8 cellular contexts compared by ENCODE assay signal in genomic region chr9:136399176-136400037, GRCh38. TPM values are rescaled to one million over a fixed set of nuclear protein-coding genes. Genes with fewer than 3 reads are reported as not detected.
DNase-seq lines count a peak whose midpoint lies in the region; ATAC-seq, FAIRE-seq and TF ChIP-seq lines count a peak whose summit lies in the region.

No MANE protein-coding gene starts in this region.

- CTCF ChIA-PET in activated CD4-positive, alpha-beta T cell treated with anti-CD3 and anti-CD28 coated beads, Interleukin-2, amount 10 ng/mL, durations not matched to agents 7 days and 5 days (lab: Charles Lee) = interaction anchor here (0.6 to 7.1 kb wide), 6 partner anchors 10 to 260 kb away, joined by 3 to 40 read pairs (median 5); partner anchors contain the start of gene DNLZ
- CTCF ChIA-PET in endothelial cell of umbilical vein (lab: Charles Lee) = interaction anchor here (1.0 to 2.9 kb wide), 4 partner anchors 10 to 232 kb away, joined by 3 to 8 read pairs (median 5); partner anchors contain the start of genes ENTR1 and PMPCA
- CTCF ChIA-PET in naive thymus-derived CD4-positive, alpha-beta T cell (lab: Charles Lee) = interaction anchor here (0.5 to 2.5 kb wide), 2 partner anchors 10 to 18 kb away, joined by 8 to 12 read pairs; partner anchors contain the start of genes ENTR1 and PMPCA

- intact Hi-C loops in Right ventricle myocardium inferior (cut with DNase I) = loop anchor here (1.0 to 5.0 kb wide), 3 partner anchors 60 to 157 kb away; no protein-coding TSS in a partner anchor
- intact Hi-C loops in endothelial cell of umbilical vein (cut with micrococcal nuclease) = loop anchor here (1.0 kb wide), 4 partner anchors 11 to 87 kb away; partner anchors contain the start of genes DNLZ, ENTR1 and PMPCA
- intact Hi-C loops in naive thymus-derived CD4-positive, alpha-beta T cell (cut with micrococcal nuclease) = loop anchor here (1.0 to 10.0 kb wide), 13 partner anchors 11 to 492 kb away; partner anchors contain the start of genes DNLZ (in 2 of the 2), ENTR1 (in 2 of the 2), PMPCA (in 2 of the 2) and CAMSAP1 (in 1 of the 2)
- intact Hi-C loops in vagina (cut with DNase I) = loop anchor here (10.0 kb wide), 1 partner anchor 85 kb away; no protein-coding TSS in a partner anchor

- no peaks in the 10 kb centered on the region for H3K27me3 Mint-ChIP-seq in activated CD4-positive, alpha-beta T cell treated with anti-CD3 and anti-CD28 coated beads, Interleukin-2, amount 10 ng/mL, durations not matched to agents 7 days and 5 days
- H3K27me3 Mint-ChIP-seq in naive thymus-derived CD4-positive, alpha-beta T cell = no peaks in the 10 kb centered on the region

- H3K27ac ChIP-seq in cardiac muscle cell = no peak overlapping the region
- H3K27ac ChIP-seq in endothelial cell of umbilical vein (ENCODE audit: insufficient read depth, low read depth, low read length) = peak overlapping the region; percentile 27
- peak overlapping the region; percentile 60 for H3K27ac ChIP-seq in naive thymus-derived CD4-positive, alpha-beta T cell (ENCODE audit: low read depth, low read length)
- H3K27ac ChIP-seq in vagina = peak overlapping the region; percentile 31

- H3K79me2 ChIP-seq in endothelial cell of umbilical vein (ENCODE audit: control insufficient read depth, insufficient read depth, low read length) = peaks cover 22% of the 10 kb centered on the region

- no peaks in the 10 kb centered on the region for H4K20me1 ChIP-seq in endothelial cell of umbilical vein (replicated peaks; ENCODE audit: control insufficient read depth, extremely low read depth, insufficient read depth, low read length)

- H3K36me3 ChIP-seq in cardiac muscle cell (peaks cover 8% of the 10 kb centered on the region), endothelial cell of umbilical vein (ENCODE audit: control insufficient read depth in 2 of 2, extremely low read depth in 1 of 2, insufficient read depth in 2 of 2, low read length in 2 of 2) (peaks cover 4 to 40% of the 10 kb centered on the region in 2 experiments), vagina (peaks cover 0 to 36% of the 10 kb centered on the region in 2 donors)
- H3K36me3 ChIP-seq in naive thymus-derived CD4-positive, alpha-beta T cell (ENCODE audit: control insufficient read depth in 2 of 3, insufficient read depth in 3 of 3, low read length in 3 of 3) = peaks cover 0 to 52% (median 18%) of the 10 kb centered on the region in 3 experiments

- no peak for ATAC-seq in Right ventricle myocardium inferior
- ATAC-seq in naive thymus-derived CD4-positive, alpha-beta T cell = peak; percentile 24

- peak overlapping the region; percentile 69 for H3K27ac Mint-ChIP-seq in activated CD4-positive, alpha-beta T cell treated with anti-CD3 and anti-CD28 coated beads, Interleukin-2, amount 10 ng/mL, durations not matched to agents 7 days and 5 days
- peak overlapping the region in 7 of 9 donors; percentile 26 to 78 (median 77) for H3K27ac Mint-ChIP-seq in naive thymus-derived CD4-positive, alpha-beta T cell

- H3K4me1 ChIP-seq in cardiac muscle cell (ENCODE audit: low read depth) (no peaks in the 10 kb centered on the region), endothelial cell of umbilical vein (ENCODE audit: control insufficient read depth, extremely low read depth, insufficient read depth, low read length) (peaks cover 10% of the 10 kb centered on the region), vagina (peaks cover 21% of the 10 kb centered on the region)
- H3K4me1 ChIP-seq in naive thymus-derived CD4-positive, alpha-beta T cell (ENCODE audit: control insufficient read depth in 2 of 2, insufficient read depth in 2 of 2, low read length in 2 of 2) = peaks cover 25 to 30% of the 10 kb centered on the region in 2 donors

- no peaks in the 10 kb centered on the region for H3K27me3 ChIP-seq in cardiac muscle cell
- H3K27me3 ChIP-seq in endothelial cell of umbilical vein (ENCODE audit: control insufficient read depth in 2 of 2, insufficient read depth in 2 of 2, low read length in 2 of 2) = no peaks in the 10 kb centered on the region
- H3K27me3 ChIP-seq in naive thymus-derived CD4-positive, alpha-beta T cell (ENCODE audit: control insufficient read depth in 2 of 2, insufficient read depth in 2 of 2, low read length in 2 of 2) = no peaks in the 10 kb centered on the region
- H3K27me3 ChIP-seq in vagina = no peaks in the 10 kb centered on the region

- no peaks in the 10 kb centered on the region for H3K9me3 Mint-ChIP-seq in activated CD4-positive, alpha-beta T cell treated with anti-CD3 and anti-CD28 coated beads, Interleukin-2, amount 10 ng/mL, durations not matched to agents 7 days and 5 days
- no peaks in the 10 kb centered on the region for H3K9me3 Mint-ChIP-seq in naive thymus-derived CD4-positive, alpha-beta T cell

- TF ChIP-seq POLR2A in endothelial cell of umbilical vein (IDR thresholded peaks at IDR 0.05; ENCODE audit: low read depth, low read length) = no peak
- no peak for TF ChIP-seq POLR2A in vagina (IDR thresholded peaks at IDR 0.05)

- H3K9me1 ChIP-seq in endothelial cell of umbilical vein (replicated peaks; ENCODE audit: control insufficient read depth, extremely low read depth, insufficient read depth, low read length) = no peaks in the 10 kb centered on the region

- no TSS peak for BruUV-seq in endothelial cell of umbilical vein (replicated peaks; lab: Mats Ljungman, UMichigan)

- peak; percentile 14 to 33 for DNase-seq in cardiac muscle cell (ENCODE audit: low read depth in 1 of 2, low spot score in 1 of 2)
- no peak for DNase-seq in Right ventricle myocardium inferior (ENCODE audit: missing footprints)
- DNase-seq in HPDE6-E6E7 (ENCODE audit: extremely low spot score) = peak; percentile 29
- peak; percentile 26 for DNase-seq in activated CD4-positive, alpha-beta T cell treated with anti-CD3 and anti-CD28 coated beads, Interleukin-2, amount 10 ng/mL, durations not matched to agents 7 days and 5 days
- peak; percentile 24 for DNase-seq in endothelial cell of umbilical vein (ENCODE audit: low read depth, low spot score)
- DNase-seq in naive thymus-derived CD4-positive, alpha-beta T cell = peak in 4 of 9 donors; percentile 15 to 57 (median 26)
- no peak for DNase-seq in vagina (ENCODE audit: extremely low spot score in 2 of 2)
- no peak for DNase-seq in mucosa of gallbladder (ENCODE audit: low spot score)

- H3K4me3 Mint-ChIP-seq in activated CD4-positive, alpha-beta T cell treated with anti-CD3 and anti-CD28 coated beads, Interleukin-2, amount 10 ng/mL, durations not matched to agents 7 days and 5 days = peak overlapping the region; percentile 80
- peak overlapping the region; percentile 83 to 90 (median 86) for H3K4me3 Mint-ChIP-seq in naive thymus-derived CD4-positive, alpha-beta T cell

- no peak for TF ChIP-seq CTCF in cardiac muscle cell (IDR thresholded peaks at IDR 0.05; ENCODE audit: low read depth, low read length)
- TF ChIP-seq CTCF in endothelial cell of umbilical vein (IDR thresholded peaks at IDR 0.05; ENCODE audit: extremely low read depth in 1 of 2, insufficient read depth in 1 of 2, low read depth in 1 of 2, low read length in 2 of 2) = no peak
- TF ChIP-seq CTCF in vagina (IDR thresholded peaks at IDR 0.05) = no peak

- peak overlapping the region; percentile 64 for H3K4me2 ChIP-seq in endothelial cell of umbilical vein (ENCODE audit: insufficient read depth, low read length)

- H3K36me3 Mint-ChIP-seq in activated CD4-positive, alpha-beta T cell treated with anti-CD3 and anti-CD28 coated beads, Interleukin-2, amount 10 ng/mL, durations not matched to agents 7 days and 5 days (ENCODE audit: low read depth) = peaks cover 26% of the 10 kb centered on the region
- peaks cover 0 to 14% (median 0%) of the 10 kb centered on the region in 5 donors for H3K36me3 Mint-ChIP-seq in naive thymus-derived CD4-positive, alpha-beta T cell

- no peaks in the 10 kb centered on the region for H3K9me3 ChIP-seq in cardiac muscle cell (ENCODE audit: low read depth)
- no peaks in the 10 kb centered on the region for H3K9me3 ChIP-seq in endothelial cell of umbilical vein (replicated peaks; ENCODE audit: control insufficient read depth, insufficient read depth, low read length)
- no peaks in the 10 kb centered on the region for H3K9me3 ChIP-seq in naive thymus-derived CD4-positive, alpha-beta T cell (ENCODE audit: control insufficient read depth in 2 of 3, low read length in 3 of 3)
- no peaks in the 10 kb centered on the region for H3K9me3 ChIP-seq in vagina

- FAIRE-seq in endothelial cell of umbilical vein (lab: Jason Lieb, UNC) = peak; percentile 61

- dilution Hi-C loops in endothelial cell of umbilical vein (cut with MboI; ENCODE audit: extremely low pct_ligation_motif_present, low sequenced_read_pairs) = no loop called here

- H3K4me1 Mint-ChIP-seq in activated CD4-positive, alpha-beta T cell treated with anti-CD3 and anti-CD28 coated beads, Interleukin-2, amount 10 ng/mL, durations not matched to agents 7 days and 5 days = peaks cover 49% of the 10 kb centered on the region
- peaks cover 23 to 52% (median 37%) of the 10 kb centered on the region in 7 donors for H3K4me1 Mint-ChIP-seq in naive thymus-derived CD4-positive, alpha-beta T cell

- H3K4me3 ChIP-seq in cardiac muscle cell = peak overlapping the region; percentile 95
- H3K4me3 ChIP-seq in endothelial cell of umbilical vein (replicated peaks in 1 of 3; ENCODE audit: insufficient read depth in 1 of 3, low read depth in 1 of 3, low read length in 3 of 3) = peak overlapping the region; percentile 55 to 96 (median 62)
- H3K4me3 ChIP-seq in naive thymus-derived CD4-positive, alpha-beta T cell (ENCODE audit: low read length) = peak overlapping the region; percentile 62
- peak overlapping the region; percentile 92 to 96 for H3K4me3 ChIP-seq in vagina

- H3K9ac ChIP-seq in endothelial cell of umbilical vein (replicated peaks; ENCODE audit: extremely low read depth, insufficient read depth, low read length) = peak overlapping the region; percentile 70

- H2AFZ ChIP-seq in endothelial cell of umbilical vein (ENCODE audit: low read depth, low read length) = peak overlapping the region; percentile 67

- POLR2A ChIA-PET in activated CD4-positive, alpha-beta T cell treated with anti-CD3 and anti-CD28 coated beads, Interleukin-2, amount 10 ng/mL, durations not matched to agents 7 days and 5 days (lab: Charles Lee) = no interaction called here
- POLR2A ChIA-PET in endothelial cell of umbilical vein (lab: Charles Lee) = no interaction called here
- POLR2A ChIA-PET in naive thymus-derived CD4-positive, alpha-beta T cell (lab: Charles Lee) = interaction anchor here (0.6 to 2.3 kb wide), 4 partner anchors 10 to 440 kb away, joined by 3 to 14 read pairs (median 5); partner anchors contain the start of genes DNLZ, ENTR1 and PMPCA

RNA-seq across cellular contexts. Expression of gene SNAPC4, which starts 0.6 kb away (rescaled TPM):
- total RNA-seq in cardiac muscle cell (9.6 and 12.7 TPM in 2 replicates), Right ventricle myocardium inferior (4.0 TPM), endothelial cell of umbilical vein (14.7 and 17.5 TPM in 2 replicates), vagina (3.2 TPM), mucosa of gallbladder (9.1 TPM)
- polyA plus RNA-seq in cardiac muscle cell (7.7 and 8.7 TPM in 2 replicates), endothelial cell of umbilical vein (6.7 and 8.4 TPM in 2 replicates)
- total RNA-seq in activated CD4-positive, alpha-beta T cell treated with anti-CD3 and anti-CD28 coated beads, Interleukin-2, amount 10 ng/mL, durations not matched to agents 7 days and 5 days = 10 to 100 TPM in 1 of 2 experiments, 1 to 10 TPM in 1; 9.4 to 10.8 TPM
- 3.6 and 4.5 TPM in 2 replicates for polyA plus RNA-seq in endothelial cell of umbilical vein (2011; cell fraction: cytosol; rRNA removed)
- 35.6 and 37.7 TPM in 2 replicates for polyA plus RNA-seq in endothelial cell of umbilical vein (2011; cell fraction: nucleus; rRNA removed)
- 11.7 and 14.4 TPM in 2 replicates for polyA plus RNA-seq in endothelial cell of umbilical vein (2012)
- polyA minus RNA-seq in endothelial cell of umbilical vein = 4.2 and 6.7 TPM in 2 replicates
- polyA minus RNA-seq in endothelial cell of umbilical vein (2011; cell fraction: cytosol; rRNA and poly(A)+ RNA removed) = 5.0 TPM
- polyA minus RNA-seq in endothelial cell of umbilical vein (2011; cell fraction: nucleus; rRNA and poly(A)+ RNA removed) = 5.9 and 10.7 TPM in 2 replicates
- total RNA-seq in naive thymus-derived CD4-positive, alpha-beta T cell = 10 to 100 TPM; 10.0 to 16.3 (median 12.8) TPM
- 1 to 10 TPM; 1.2 to 2.7 TPM for polyA plus RNA-seq in naive thymus-derived CD4-positive, alpha-beta T cell

RNA-seq across cellular contexts. Expression of gene ENTR1, which starts 11.0 kb away (rescaled TPM):
- 25.6 and 38.3 TPM in 2 replicates for total RNA-seq in cardiac muscle cell
- polyA plus RNA-seq in cardiac muscle cell = 25.5 and 30.2 TPM in 2 replicates
- total RNA-seq in Right ventricle myocardium inferior = 23.7 TPM
- 10 to 100 TPM; 59.2 to 62.3 TPM for total RNA-seq in activated CD4-positive, alpha-beta T cell treated with anti-CD3 and anti-CD28 coated beads, Interleukin-2, amount 10 ng/mL, durations not matched to agents 7 days and 5 days
- total RNA-seq in endothelial cell of umbilical vein = 47.3 and 61.6 TPM in 2 replicates
- polyA plus RNA-seq in endothelial cell of umbilical vein = 32.4 and 36.0 TPM in 2 replicates
- 29.4 and 31.9 TPM in 2 replicates for polyA plus RNA-seq in endothelial cell of umbilical vein (2011; cell fraction: cytosol; rRNA removed)
- 117 TPM in 2 replicates for polyA plus RNA-seq in endothelial cell of umbilical vein (2011; cell fraction: nucleus; rRNA removed)
- polyA plus RNA-seq in endothelial cell of umbilical vein (2012) = 50.2 and 50.6 TPM in 2 replicates
- polyA minus RNA-seq in endothelial cell of umbilical vein = 18.1 and 23.9 TPM in 2 replicates
- polyA minus RNA-seq in endothelial cell of umbilical vein (2011; cell fraction: cytosol; rRNA and poly(A)+ RNA removed) = 64.9 TPM
- 26.6 and 39.5 TPM in 2 replicates for polyA minus RNA-seq in endothelial cell of umbilical vein (2011; cell fraction: nucleus; rRNA and poly(A)+ RNA removed)
- total RNA-seq in naive thymus-derived CD4-positive, alpha-beta T cell = 10 to 100 TPM; 56.3 to 89.0 (median 66.6) TPM
- 10 to 100 TPM in 1 of 2 donors, 1 to 10 TPM in 1; 9.2 to 14.4 TPM for polyA plus RNA-seq in naive thymus-derived CD4-positive, alpha-beta T cell
- 60.4 TPM for total RNA-seq in vagina
- 38.8 TPM for total RNA-seq in mucosa of gallbladder

RNA-seq across cellular contexts. Expression of gene PMPCA, which starts 11.1 kb away (rescaled TPM):
- 73.5 and 74.5 TPM in 2 replicates for total RNA-seq in cardiac muscle cell
- polyA plus RNA-seq in cardiac muscle cell = 128 and 146 TPM in 2 replicates
- total RNA-seq in Right ventricle myocardium inferior = 71.8 TPM
- 10 to 100 TPM; 52.9 to 58.8 TPM for total RNA-seq in activated CD4-positive, alpha-beta T cell treated with anti-CD3 and anti-CD28 coated beads, Interleukin-2, amount 10 ng/mL, durations not matched to agents 7 days and 5 days
- total RNA-seq in endothelial cell of umbilical vein = 75.3 and 77.2 TPM in 2 replicates
- 66.7 and 69.0 TPM in 2 replicates for polyA plus RNA-seq in endothelial cell of umbilical vein
- 50.3 and 55.1 TPM in 2 replicates for polyA plus RNA-seq in endothelial cell of umbilical vein (2011; cell fraction: cytosol; rRNA removed)
- 152 and 169 TPM in 2 replicates for polyA plus RNA-seq in endothelial cell of umbilical vein (2011; cell fraction: nucleus; rRNA removed)
- 108 and 119 TPM in 2 replicates for polyA plus RNA-seq in endothelial cell of umbilical vein (2012)
- polyA minus RNA-seq in endothelial cell of umbilical vein = 43.2 and 43.6 TPM in 2 replicates
- polyA minus RNA-seq in endothelial cell of umbilical vein (2011; cell fraction: cytosol; rRNA and poly(A)+ RNA removed) = 43.1 TPM
- 31.3 and 33.9 TPM in 2 replicates for polyA minus RNA-seq in endothelial cell of umbilical vein (2011; cell fraction: nucleus; rRNA and poly(A)+ RNA removed)
- total RNA-seq in naive thymus-derived CD4-positive, alpha-beta T cell = 10 to 100 TPM; 60.5 to 86.3 (median 71.6) TPM
- polyA plus RNA-seq in naive thymus-derived CD4-positive, alpha-beta T cell = 10 to 100 TPM; 32.2 to 47.9 TPM
- total RNA-seq in vagina = 23.6 TPM
- 41.2 TPM for total RNA-seq in mucosa of gallbladder

RNA-seq across cellular contexts. Expression of gene CARD9, which starts 25.9 kb away (rescaled TPM):
- 0.46 and 2.1 TPM in 2 replicates for total RNA-seq in cardiac muscle cell
- 2.1 TPM in 2 replicates for polyA plus RNA-seq in cardiac muscle cell
- total RNA-seq in Right ventricle myocardium inferior = 1.4 TPM
- under 1 TPM; 0.44 to 0.69 TPM for total RNA-seq in activated CD4-positive, alpha-beta T cell treated with anti-CD3 and anti-CD28 coated beads, Interleukin-2, amount 10 ng/mL, durations not matched to agents 7 days and 5 days
- total RNA-seq in endothelial cell of umbilical vein = 0.16 and 0.71 TPM in 2 replicates
- 0.19 and 0.22 TPM in 2 replicates for polyA plus RNA-seq in endothelial cell of umbilical vein
- polyA plus RNA-seq in endothelial cell of umbilical vein (2011; cell fraction: cytosol; rRNA removed) = 0.13 and 0.23 TPM in 2 replicates
- 0.83 and 0.88 TPM in 2 replicates for polyA plus RNA-seq in endothelial cell of umbilical vein (2011; cell fraction: nucleus; rRNA removed)
- 0.43 and 0.74 TPM in 2 replicates for polyA plus RNA-seq in endothelial cell of umbilical vein (2012)
- polyA minus RNA-seq in endothelial cell of umbilical vein = 0.28 and 0.39 TPM in 2 replicates
- 2.0 TPM for polyA minus RNA-seq in endothelial cell of umbilical vein (2011; cell fraction: cytosol; rRNA and poly(A)+ RNA removed)
- polyA minus RNA-seq in endothelial cell of umbilical vein (2011; cell fraction: nucleus; rRNA and poly(A)+ RNA removed) = 0.34 and 0.43 TPM in 2 replicates
- total RNA-seq in naive thymus-derived CD4-positive, alpha-beta T cell = 10 to 100 TPM in 1 of 5 experiments, 1 to 10 TPM in 4; 1.1 to 19.9 (median 1.4) TPM
- polyA plus RNA-seq in naive thymus-derived CD4-positive, alpha-beta T cell = under 1 TPM; 0.10 to 0.18 TPM
- 16.9 TPM for total RNA-seq in vagina
- 8.2 TPM for total RNA-seq in mucosa of gallbladder

RNA-seq across cellular contexts. Expression of gene DNLZ, which starts 35.9 kb away (rescaled TPM):
- total RNA-seq in cardiac muscle cell (28.0 and 45.4 TPM in 2 replicates), Right ventricle myocardium inferior (40.6 TPM), endothelial cell of umbilical vein (26.9 and 27.5 TPM in 2 replicates), vagina (25.0 TPM), mucosa of gallbladder (16.4 TPM)
- polyA plus RNA-seq in cardiac muscle cell (31.8 and 48.2 TPM in 2 replicates), endothelial cell of umbilical vein (23.0 and 38.4 TPM in 2 replicates)
- 10 to 100 TPM; 13.1 to 14.6 TPM for total RNA-seq in activated CD4-positive, alpha-beta T cell treated with anti-CD3 and anti-CD28 coated beads, Interleukin-2, amount 10 ng/mL, durations not matched to agents 7 days and 5 days
- polyA plus RNA-seq in endothelial cell of umbilical vein (2011; cell fraction: cytosol; rRNA removed) = 12.6 and 14.5 TPM in 2 replicates
- polyA plus RNA-seq in endothelial cell of umbilical vein (2011; cell fraction: nucleus; rRNA removed) = 7.0 and 8.5 TPM in 2 replicates
- 12.0 and 12.5 TPM in 2 replicates for polyA plus RNA-seq in endothelial cell of umbilical vein (2012)
- 2.1 and 2.6 TPM in 2 replicates for polyA minus RNA-seq in endothelial cell of umbilical vein
- 6.8 TPM for polyA minus RNA-seq in endothelial cell of umbilical vein (2011; cell fraction: cytosol; rRNA and poly(A)+ RNA removed)
- 1.7 and 3.0 TPM in 2 replicates for polyA minus RNA-seq in endothelial cell of umbilical vein (2011; cell fraction: nucleus; rRNA and poly(A)+ RNA removed)
- total RNA-seq in naive thymus-derived CD4-positive, alpha-beta T cell = 10 to 100 TPM; 17.2 to 27.5 (median 24.8) TPM
- 10 to 100 TPM; 46.6 to 51.3 TPM for polyA plus RNA-seq in naive thymus-derived CD4-positive, alpha-beta T cell

Comparison
In these comparisons a context has a peak if more than half of its experiments do, and no peak if none do; other contexts are left out.
1. DNase-seq: peak in cardiac muscle cell (2 of 2), HPDE6-E6E7 (single experiment), activated CD4-positive, alpha-beta T cell treated with anti-CD3 and anti-CD28 coated beads, Interleukin-2, amount 10 ng/mL, durations not matched to agents 7 days and 5 days (single experiment) and endothelial cell of umbilical vein (single experiment); none in Right ventricle myocardium inferior (single experiment), vagina (0 of 2) and mucosa of gallbladder (single experiment).
2. Peak in every context shown above with its lines, with median percentiles within 50 percentile points of each other: H3K4me3 ChIP-seq.